In the genomic region with DNA sequence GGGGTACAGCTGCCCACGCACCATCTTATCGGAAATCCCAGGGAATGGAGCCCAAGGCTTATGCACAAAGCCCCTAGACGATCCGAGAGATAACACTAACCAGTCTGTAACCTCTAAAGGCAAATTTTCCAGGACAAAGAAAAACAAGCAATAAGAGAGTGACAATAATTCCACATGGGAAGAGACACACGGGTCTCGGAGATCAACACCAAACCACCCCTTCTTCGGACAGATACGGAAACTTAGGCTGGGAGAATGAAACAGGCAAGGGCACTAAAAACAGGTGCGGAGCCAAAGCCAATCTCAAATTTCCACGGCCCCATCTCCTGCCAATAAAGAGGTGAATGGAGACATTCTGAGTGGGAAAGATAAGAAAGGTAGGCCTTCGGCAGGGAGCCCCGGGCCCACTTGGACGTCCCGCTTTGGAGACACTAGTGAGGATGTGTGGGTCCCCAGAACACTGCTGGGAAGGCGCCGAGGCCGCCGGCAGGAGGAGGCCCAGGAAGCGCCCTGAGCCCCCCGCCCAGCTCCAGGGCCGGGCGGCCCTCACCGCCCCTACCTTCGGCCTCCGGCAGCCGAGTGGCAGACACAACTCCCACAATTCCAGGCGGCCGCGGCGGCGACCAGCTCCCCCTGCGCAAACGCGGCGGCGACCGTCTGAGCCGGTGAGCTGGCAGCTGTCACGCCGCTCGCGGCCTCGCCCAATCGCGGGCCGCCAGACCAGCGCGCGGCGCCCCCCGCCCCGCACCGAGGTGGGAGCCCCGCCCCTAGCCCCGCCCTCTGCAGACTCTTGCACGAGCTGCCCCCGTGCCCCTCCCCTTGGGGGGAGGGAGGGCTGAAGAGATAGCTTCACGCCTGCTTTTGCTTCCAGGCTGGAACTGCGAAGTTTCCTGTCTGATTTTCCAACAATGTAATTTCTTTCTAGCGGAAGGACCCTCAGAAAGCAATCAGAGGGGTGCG, we compare ENCODE assay signal across 8 cellular contexts. TPM values are rescaled to one million over a fixed set of nuclear protein-coding genes. Genes with fewer than 3 reads are reported as not detected.
DNase-seq lines count a peak whose midpoint lies in the region; ATAC-seq and TF ChIP-seq lines count a peak whose summit lies in the region.

A gene (minus strand): TSS at position 659 of the 960 bp plus-strand sequence. CDS start 70,525 bp downstream, outside the sequence.

- no peaks in the 10 kb centered on the region for H3K9me3 ChIP-seq in fibroblast of lung (ENCODE audit: control insufficient read depth, insufficient read depth, low read depth, low read length)
- no peaks in the 10 kb centered on the region for H3K9me3 ChIP-seq in naive thymus-derived CD4-positive, alpha-beta T cell (ENCODE audit: control insufficient read depth in 2 of 3, low read length in 3 of 3)

- H3K27me3 Mint-ChIP-seq in activated T-helper 17 cell treated with anti-CD3 and anti-CD28 coated beads, Interleukin-2, amount 50 U/mL, for 72 hours, result peaks cover 3% of the 10 kb centered on the region
- no peaks in the 10 kb centered on the region for H3K27me3 Mint-ChIP-seq in naive thymus-derived CD4-positive, alpha-beta T cell
- H3K27me3 Mint-ChIP-seq in stimulated activated memory B cell treated with anti-CD40 and anti-IgM and Interleukin-4, amounts not matched to agents 10 μg/mL and 1 μg/mL and 100 μg/mL, for 72 hours, result no peaks in the 10 kb centered on the region

- no peaks in the 10 kb centered on the region for H3K27me3 ChIP-seq in fibroblast of lung (ENCODE audit: control insufficient read depth, insufficient read depth, low read length)
- no peaks in the 10 kb centered on the region for H3K27me3 ChIP-seq in naive thymus-derived CD4-positive, alpha-beta T cell (ENCODE audit: control insufficient read depth in 2 of 2, insufficient read depth in 2 of 2, low read length in 2 of 2)

- no peaks in the 10 kb centered on the region for H3K9me3 Mint-ChIP-seq in activated T-helper 17 cell treated with anti-CD3 and anti-CD28 coated beads, Interleukin-2, amount 50 U/mL, for 72 hours
- H3K9me3 Mint-ChIP-seq in naive thymus-derived CD4-positive, alpha-beta T cell, result no peaks in the 10 kb centered on the region
- no peaks in the 10 kb centered on the region for H3K9me3 Mint-ChIP-seq in stimulated activated memory B cell treated with anti-CD40 and anti-IgM and Interleukin-4, amounts not matched to agents 10 μg/mL and 1 μg/mL and 100 μg/mL, for 72 hours

- H3K27ac Mint-ChIP-seq in activated T-helper 17 cell treated with anti-CD3 and anti-CD28 coated beads, Interleukin-2, amount 50 U/mL, for 72 hours, result peak within 1 kb of the TSS; percentile 97
- peak within 1 kb of the TSS; percentile 86 to 96 (median 91) for H3K27ac Mint-ChIP-seq in naive thymus-derived CD4-positive, alpha-beta T cell
- H3K27ac Mint-ChIP-seq in stimulated activated memory B cell treated with anti-CD40 and anti-IgM and Interleukin-4, amounts not matched to agents 10 μg/mL and 1 μg/mL and 100 μg/mL, for 72 hours, result peak within 1 kb of the TSS; percentile 96

- intact Hi-C loops in naive thymus-derived CD4-positive, alpha-beta T cell (cut with micrococcal nuclease), result loop anchor here (1.0 to 10.0 kb wide), 20 partner anchors 75 to 1443 kb away; a partner anchor contains a TSS

- no peaks in the 10 kb centered on the region for H3K36me3 ChIP-seq in fibroblast of lung (ENCODE audit: control insufficient read depth, insufficient read depth, low read length)
- no peaks in the 10 kb centered on the region for H3K36me3 ChIP-seq in naive thymus-derived CD4-positive, alpha-beta T cell (ENCODE audit: control insufficient read depth in 2 of 3, insufficient read depth in 3 of 3, low read length in 3 of 3)

- DNase-seq in EH (ENCODE audit: low read depth) (peak; percentile 96), H4 (ENCODE audit: low spot score) (peak; percentile 83), LoVo (ENCODE audit: low spot score) (peak; percentile 98), RWPE1 (ENCODE audit: low spot score) (peak; percentile 98), fibroblast of lung (ENCODE audit: low read depth in 2 of 2) (peak; percentile 92 to 93)
- DNase-seq in naive thymus-derived CD4-positive, alpha-beta T cell, result peak; percentile 88 to 94 (median 91)

- peaks cover 15% of the 10 kb centered on the region for H3K4me1 Mint-ChIP-seq in activated T-helper 17 cell treated with anti-CD3 and anti-CD28 coated beads, Interleukin-2, amount 50 U/mL, for 72 hours
- H3K4me1 Mint-ChIP-seq in naive thymus-derived CD4-positive, alpha-beta T cell, result peaks cover 17 to 38% (median 26%) of the 10 kb centered on the region in 7 donors
- peaks cover 25% of the 10 kb centered on the region for H3K4me1 Mint-ChIP-seq in stimulated activated memory B cell treated with anti-CD40 and anti-IgM and Interleukin-4, amounts not matched to agents 10 μg/mL and 1 μg/mL and 100 μg/mL, for 72 hours

- POLR2A ChIA-PET in RWPE1 (lab: Yijun Ruan, JAX; ENCODE audit: low non-redundant PET), result interaction anchor here (0.6 to 0.8 kb wide), 2 partner anchors 121 to 463 kb away, joined by 4 read pairs; no protein-coding TSS in a partner anchor
- POLR2A ChIA-PET in naive thymus-derived CD4-positive, alpha-beta T cell (lab: Charles Lee), result interaction anchor here (0.6 to 1.3 kb wide), 8 partner anchors 9 to 622 kb away, joined by 3 to 4 read pairs (median 4); a partner anchor contains a TSS

- peak; percentile 99 for ATAC-seq in activated T-helper 17 cell treated with anti-CD3 and anti-CD28 coated beads, Interleukin-2, amount 50 U/mL, for 72 hours (replicated peaks)
- ATAC-seq in naive thymus-derived CD4-positive, alpha-beta T cell, result peak; percentile 99
- ATAC-seq in stimulated activated memory B cell treated with anti-CD40 and anti-IgM and Interleukin-4, amounts not matched to agents 10 μg/mL and 1 μg/mL and 100 μg/mL, for 72 hours, result peak; percentile 99

- no peaks in the 10 kb centered on the region for H4K20me1 ChIP-seq in fibroblast of lung (ENCODE audit: control insufficient read depth, extremely low read depth, insufficient read depth, low read length)

- no peak for TF ChIP-seq CTCF in RWPE1 (conservative IDR thresholded peaks at IDR 0.05; ENCODE audit: low read depth)
- TF ChIP-seq CTCF in fibroblast of lung (conservative IDR thresholded peaks at IDR 0.05 in 1 of 2, IDR thresholded peaks at IDR 0.05 in 1 of 2; ENCODE audit: low read depth in 1 of 2, low read length in 2 of 2), result no peak

- H3K4me1 ChIP-seq in fibroblast of lung (ENCODE audit: control insufficient read depth, extremely low read depth, insufficient read depth, low read length), result peaks cover 3% of the 10 kb centered on the region
- H3K4me1 ChIP-seq in naive thymus-derived CD4-positive, alpha-beta T cell (ENCODE audit: control insufficient read depth in 2 of 2, insufficient read depth in 2 of 2, low read length in 2 of 2), result peaks cover 8% of the 10 kb centered on the region in 2 donors

- H3K27ac ChIP-seq in RWPE1 (peak within 1 kb of the TSS; percentile 83), fibroblast of lung (ENCODE audit: insufficient read depth, low read length) (peak within 1 kb of the TSS; percentile 87)
- peak within 1 kb of the TSS; percentile 89 for H3K27ac ChIP-seq in naive thymus-derived CD4-positive, alpha-beta T cell (ENCODE audit: low read depth, low read length)

- peaks cover 8% of the 10 kb centered on the region for H3K79me2 ChIP-seq in fibroblast of lung (ENCODE audit: control insufficient read depth, insufficient read depth, low read length)

- H2AFZ ChIP-seq in fibroblast of lung (ENCODE audit: low read length), result peak within 1 kb of the TSS; percentile 66

- peak within 1 kb of the TSS; percentile 87 to 97 (median 92) for H3K4me3 ChIP-seq in fibroblast of lung (replicated peaks in 1 of 4; ENCODE audit: control extremely low read depth in 1 of 4, insufficient read depth in 1 of 4, low read depth in 3 of 4, low read length in 4 of 4)
- H3K4me3 ChIP-seq in naive thymus-derived CD4-positive, alpha-beta T cell (ENCODE audit: low read length), result peak within 1 kb of the TSS; percentile 97

- H3K9ac ChIP-seq in fibroblast of lung (ENCODE audit: insufficient read depth, low read length), result peak within 1 kb of the TSS; percentile 90

- CTCF ChIA-PET in RWPE1 (lab: Yijun Ruan, JAX), result interaction anchor here (0.6 to 0.7 kb wide), 2 partner anchors 11 to 96 kb away, joined by 3 to 4 read pairs; no protein-coding TSS in a partner anchor
- CTCF ChIA-PET in naive thymus-derived CD4-positive, alpha-beta T cell (lab: Charles Lee), result no interaction called here

- peak within 1 kb of the TSS; percentile 98 for H3K4me3 Mint-ChIP-seq in activated T-helper 17 cell treated with anti-CD3 and anti-CD28 coated beads, Interleukin-2, amount 50 U/mL, for 72 hours
- peak within 1 kb of the TSS; percentile 83 to 96 (median 90) for H3K4me3 Mint-ChIP-seq in naive thymus-derived CD4-positive, alpha-beta T cell
- H3K4me3 Mint-ChIP-seq in stimulated activated memory B cell treated with anti-CD40 and anti-IgM and Interleukin-4, amounts not matched to agents 10 μg/mL and 1 μg/mL and 100 μg/mL, for 72 hours, result peak within 1 kb of the TSS; percentile 95

- H3K4me2 ChIP-seq in fibroblast of lung (ENCODE audit: extremely low read depth, insufficient read depth, low read length), result peak within 1 kb of the TSS; percentile 95

- H3K36me3 Mint-ChIP-seq in activated T-helper 17 cell treated with anti-CD3 and anti-CD28 coated beads, Interleukin-2, amount 50 U/mL, for 72 hours (ENCODE audit: low read depth), result no peaks in the 10 kb centered on the region
- H3K36me3 Mint-ChIP-seq in naive thymus-derived CD4-positive, alpha-beta T cell, result peaks cover 0 to 16% (median 7%) of the 10 kb centered on the region in 5 donors
- H3K36me3 Mint-ChIP-seq in stimulated activated memory B cell treated with anti-CD40 and anti-IgM and Interleukin-4, amounts not matched to agents 10 μg/mL and 1 μg/mL and 100 μg/mL, for 72 hours, result peaks cover 26% of the 10 kb centered on the region

RNA-seq across cellular contexts. Expression of the gene that starts here (rescaled TPM):
- total RNA-seq in H4 (2014; rRNA removed; shearing (Covaris generic)), result 50.9 and 58.1 TPM in 2 replicates
- total RNA-seq in activated T-helper 17 cell treated with anti-CD3 and anti-CD28 coated beads, Interleukin-2, amount 50 U/mL, for 72 hours, result 10 to 100 TPM; 24.4 to 27.0 TPM
- 59.8 and 85.5 TPM in 2 replicates for total RNA-seq in fibroblast of lung
- 52.6 and 66.4 TPM in 2 replicates for polyA plus RNA-seq in fibroblast of lung
- 51.6 and 58.6 TPM in 2 replicates for polyA plus RNA-seq in fibroblast of lung (2012)
- 8.4 and 28.5 TPM in 2 replicates for polyA minus RNA-seq in fibroblast of lung (ENCODE audit: low replicate concordance)
- total RNA-seq in naive thymus-derived CD4-positive, alpha-beta T cell, result 10 to 100 TPM; 11.9 to 27.1 (median 22.8) TPM
- 10 to 100 TPM; 10.6 to 15.6 TPM for polyA plus RNA-seq in naive thymus-derived CD4-positive, alpha-beta T cell

Comparison
In these comparisons a context has a peak if more than half of its experiments do, and no peak if none do; other contexts are left out.
1. Peak in every context shown above with its lines: DNase-seq, ATAC-seq, H3K4me3 ChIP-seq and H3K27ac ChIP-seq.